1 cellular context compared by ENCODE assay signal in genomic region chr10:93947055-93947454, GRCh38.
TF ChIP-seq lines count a peak whose summit lies in the region.

No MANE protein-coding gene starts in this region.

TF ChIP-seq in IMR-90, 13 proteins besides CTCF, POLR2A, EP300 and RAD21 (continued from another document):
- TF ChIP-seq, protein P1, sequence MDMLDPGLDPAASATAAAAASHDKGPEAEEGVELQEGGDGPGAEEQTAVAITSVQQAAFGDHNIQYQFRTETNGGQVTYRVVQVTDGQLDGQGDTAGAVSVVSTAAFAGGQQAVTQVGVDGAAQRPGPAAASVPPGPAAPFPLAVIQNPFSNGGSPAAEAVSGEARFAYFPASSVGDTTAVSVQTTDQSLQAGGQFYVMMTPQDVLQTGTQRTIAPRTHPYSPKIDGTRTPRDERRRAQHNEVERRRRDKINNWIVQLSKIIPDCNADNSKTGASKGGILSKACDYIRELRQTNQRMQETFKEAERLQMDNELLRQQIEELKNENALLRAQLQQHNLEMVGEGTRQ (IDR thresholded peaks at IDR 0.05; ENCODE audit: low read depth, low read length) = peak; percentile 59; the same call in 1 of the 2 replicates
- TF ChIP-seq CHD1 (IDR thresholded peaks at IDR 0.05; ENCODE audit: low read depth, low read length) = no peak
- TF ChIP-seq MXI1 (IDR thresholded peaks at IDR 0.05; ENCODE audit: borderline replicate concordance, low read depth, low read length) = 0 out of 2 replicates have a peak, but pooled peaks have one; percentile 18
